8 cellular contexts compared by ENCODE assay signal in genomic region chrX:40647307-40648197, GRCh38. TPM values are rescaled to one million over a fixed set of nuclear protein-coding genes. Genes with fewer than 3 reads are reported as not detected.
DNase-seq lines count a peak whose midpoint lies in the region; ATAC-seq and TF ChIP-seq lines count a peak whose summit lies in the region.

A gene with protein sequence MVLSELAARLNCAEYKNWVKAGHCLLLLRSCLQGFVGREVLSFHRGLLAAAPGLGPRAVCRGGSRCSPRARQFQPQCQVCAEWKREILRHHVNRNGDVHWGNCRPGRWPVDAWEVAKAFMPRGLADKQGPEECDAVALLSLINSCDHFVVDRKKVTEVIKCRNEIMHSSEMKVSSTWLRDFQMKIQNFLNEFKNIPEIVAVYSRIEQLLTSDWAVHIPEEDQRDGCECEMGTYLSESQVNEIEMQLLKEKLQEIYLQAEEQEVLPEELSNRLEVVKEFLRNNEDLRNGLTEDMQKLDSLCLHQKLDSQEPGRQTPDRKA (minus strand): TSS chrX:40647561. CDS start chrX:40647520, 41 bp downstream.

- peak within 1 kb of the TSS; percentile 81 to 86 for H3K4me3 ChIP-seq in SK-N-SH (ENCODE audit: low read depth in 2 of 2, low read length in 1 of 2)
- peak within 1 kb of the TSS; percentile 84 for H3K4me3 ChIP-seq in osteoblast (ENCODE audit: insufficient read depth, low read length)
- peak within 1 kb of the TSS; percentile 68 to 78 for H3K4me3 ChIP-seq in testis

- H3K79me2 ChIP-seq in SK-N-SH (ENCODE audit: insufficient read depth) (peaks cover 43% of the 10 kb centered on the region), osteoblast (ENCODE audit: insufficient read depth, low read length) (peaks cover 34% of the 10 kb centered on the region)

- H3K4me2 ChIP-seq in SK-N-SH (peak within 1 kb of the TSS; percentile 93), osteoblast (ENCODE audit: insufficient read depth, low read length) (peak within 1 kb of the TSS; percentile 91)

- TF ChIP-seq EP300 in SK-N-SH (IDR thresholded peaks at IDR 0.05; ENCODE audit: borderline replicate concordance in 1 of 2, low read depth in 1 of 2, low read length in 1 of 2), result no peak

- H3K9me3 ChIP-seq in SK-N-SH, result no peaks in the 10 kb centered on the region
- no peaks in the 10 kb centered on the region for H3K9me3 ChIP-seq in osteoblast (ENCODE audit: low read depth, low read length)
- H3K9me3 ChIP-seq in testis, result no peaks in the 10 kb centered on the region

- TF ChIP-seq CTCF in GM10266 (IDR thresholded peaks at IDR 0.05; ENCODE audit: control insufficient read depth, insufficient read depth, low read depth, missing control alignments), result no peak
- peak; percentile 38 for TF ChIP-seq CTCF in SK-N-SH (IDR thresholded peaks at IDR 0.05)
- no peak for TF ChIP-seq CTCF in osteoblast (IDR thresholded peaks at IDR 0.05; ENCODE audit: extremely low read depth, low read depth, low read length)
- no peak for TF ChIP-seq CTCF in testis (IDR thresholded peaks at IDR 0.05)

- H3F3A ChIP-seq in SK-N-SH (replicated peaks; ENCODE audit: insufficient read depth), result peaks cover 10% of the 10 kb centered on the region

- intact Hi-C loops in testis (cut with DNase I; ENCODE audit: low total_unique reads), result no loop called here

- peaks cover 11% of the 10 kb centered on the region; the same call in 1 of the 2 replicates for H4K20me1 ChIP-seq in SK-N-SH (ENCODE audit: insufficient read depth)
- peaks cover 8% of the 10 kb centered on the region for H4K20me1 ChIP-seq in osteoblast (ENCODE audit: insufficient read depth, low read length)

- TF ChIP-seq POLR2A in testis (IDR thresholded peaks at IDR 0.05), result no peak

- H3K27me3 ChIP-seq in SK-N-SH (ENCODE audit: insufficient read depth) (no peaks in the 10 kb centered on the region), osteoblast (ENCODE audit: insufficient read depth, low read length) (no peaks in the 10 kb centered on the region), testis (no peaks in the 10 kb centered on the region)

- H3K27ac ChIP-seq in SK-N-SH (ENCODE audit: low read depth in 2 of 2, low read length in 1 of 2) (peak within 1 kb of the TSS; percentile 67 to 71), osteoblast (ENCODE audit: low read depth, low read length) (peak within 1 kb of the TSS; percentile 79), testis (peak within 1 kb of the TSS; percentile 39 to 71)

- ATAC-seq in HG02588 (IDR thresholded peaks at IDR 0.05; ENCODE audit: unreplicated experiment), result peak; percentile 75

- TF ChIP-seq RAD21 in SK-N-SH (IDR thresholded peaks at IDR 0.05; ENCODE audit: low read length), result no peak

- CTCF ChIA-PET in SK-N-SH (lab: Yijun Ruan, JAX), result interaction anchor here (0.6 to 1.7 kb wide), 3 partner anchors 8 to 104 kb away, joined by 3 to 8 read pairs (median 7); no protein-coding TSS in a partner anchor

- H2AFZ ChIP-seq in SK-N-SH (ENCODE audit: low read depth), result peak within 1 kb of the TSS; percentile 98
- peak within 1 kb of the TSS; percentile 76 for H2AFZ ChIP-seq in osteoblast (ENCODE audit: low read length)

- H3K4me1 ChIP-seq in SK-N-SH (ENCODE audit: control insufficient read depth in 1 of 2, insufficient read depth in 2 of 2, low read depth in 1 of 2, low read length in 1 of 2) (peaks cover 10 to 15% of the 10 kb centered on the region in 2 experiments; a peak in 2 of 4 replicates), osteoblast (ENCODE audit: insufficient read depth, low read length) (peaks cover 28% of the 10 kb centered on the region), testis (no peaks in the 10 kb centered on the region)

- POLR2A ChIA-PET in SK-N-SH (lab: Yijun Ruan, JAX), result interaction anchor here (1.1 kb wide), 1 partner anchor 88 kb away, joined by 3 read pairs; the partner anchor contains the start of gene MED14

- H3K36me3 ChIP-seq in SK-N-SH (replicated peaks in 1 of 2; ENCODE audit: control insufficient read depth in 1 of 2, insufficient read depth in 2 of 2, low read length in 1 of 2) (peaks cover 15 to 30% of the 10 kb centered on the region in 2 experiments), osteoblast (ENCODE audit: insufficient read depth, low read length) (no peaks in the 10 kb centered on the region), testis (ENCODE audit: low read depth, missing control alignments) (no peaks in the 10 kb centered on the region)

- H3K9me2 ChIP-seq in SK-N-SH, result no peaks in the 10 kb centered on the region

- 9% methylated on average over 11 of the region's 66 CpGs for WGBS in SK-N-SH (ENCODE audit: low lambda C conversion rate)
- 2 to 4% methylated on average over 11 to 33 of the region's 66 CpGs for whole genome bisulfite sequencing in testis, 2 donors

- H3K9ac ChIP-seq in SK-N-SH, result peak within 1 kb of the TSS; percentile 80

- DNase-seq in GM10266 (ENCODE audit: extremely low spot score), result peak; percentile 89
- peak; percentile 91 for DNase-seq in NCI-H1092 (lab: John Stamatoyannopoulos, UW)
- DNase-seq in SK-N-SH, result peak; percentile 96
- peak; percentile 92 for DNase-seq in activated naive CD4-positive, alpha-beta T cell treated with anti-CD3 and anti-CD28 coated beads, Interleukin-2, amount 50 U/mL, for 16 hours
- DNase-seq in globus pallidus (ENCODE audit: low spot score), result peak; percentile 82
- DNase-seq in osteoblast (ENCODE audit: insufficient read length, low spot score, missing footprints), result peak; percentile 97
- peak; percentile 89 for DNase-seq in testis

TF ChIP-seq in SK-N-SH, 30 proteins besides CTCF, POLR2A, EP300 and RAD21:
- peak; percentile 45; the same call in 1 of the 2 replicates for TF ChIP-seq RCOR1 (IDR thresholded peaks at IDR 0.05; ENCODE audit: low read length)
- TF ChIP-seq, protein P1, sequence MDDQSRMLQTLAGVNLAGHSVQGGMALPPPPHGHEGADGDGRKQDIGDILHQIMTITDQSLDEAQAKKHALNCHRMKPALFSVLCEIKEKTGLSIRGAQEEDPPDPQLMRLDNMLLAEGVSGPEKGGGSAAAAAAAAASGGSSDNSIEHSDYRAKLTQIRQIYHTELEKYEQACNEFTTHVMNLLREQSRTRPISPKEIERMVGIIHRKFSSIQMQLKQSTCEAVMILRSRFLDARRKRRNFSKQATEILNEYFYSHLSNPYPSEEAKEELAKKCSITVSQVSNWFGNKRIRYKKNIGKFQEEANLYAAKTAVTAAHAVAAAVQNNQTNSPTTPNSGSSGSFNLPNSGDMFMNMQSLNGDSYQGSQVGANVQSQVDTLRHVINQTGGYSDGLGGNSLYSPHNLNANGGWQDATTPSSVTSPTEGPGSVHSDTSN (IDR thresholded peaks at IDR 0.05), result 0 out of 2 replicates have a peak, but pooled peaks have one; percentile 29
- no peak for TF ChIP-seq EZH2phosphoT487 (IDR thresholded peaks at IDR 0.05; ENCODE audit: borderline replicate concordance, low read depth)
- TF ChIP-seq POLR2AphosphoS5 (IDR thresholded peaks at IDR 0.05; ENCODE audit: low read depth, low read length), result peak; percentile 79
- peak; percentile 100 for TF ChIP-seq NRF1 (IDR thresholded peaks at IDR 0.05; ENCODE audit: low read depth, low read length)
- TF ChIP-seq MXI1 (IDR thresholded peaks at IDR 0.05; ENCODE audit: low read depth, low read length), result peak; percentile 43
- TF ChIP-seq FOSL2 (IDR thresholded peaks at IDR 0.05; ENCODE audit: borderline replicate concordance, low read depth), result no peak
- no peak for TF ChIP-seq GABPA (IDR thresholded peaks at IDR 0.05; ENCODE audit: low read depth)
- TF ChIP-seq ELF1 (IDR thresholded peaks at IDR 0.05), result peak; percentile 84
- TF ChIP-seq SIN3A (IDR thresholded peaks at IDR 0.05; ENCODE audit: borderline replicate concordance, low read depth, low read length), result 0 out of 2 replicates have a peak, but pooled peaks have one; percentile 54

RNA-seq across cellular contexts. Expression of the gene that starts here (rescaled TPM):
- polyA plus RNA-seq in SK-N-SH (2012; rRNA removed) (8.4 and 10.4 TPM in 2 replicates), testis (ENCODE audit: insufficient read depth, low read depth, low replicate concordance) (4.9 TPM)
- 8.9 and 10.0 TPM in 2 replicates for polyA plus RNA-seq in SK-N-SH (2012; cell fraction: cytosol; rRNA removed)
- 12.6 and 12.9 TPM in 2 replicates for polyA plus RNA-seq in SK-N-SH (2012; cell fraction: nucleus; rRNA removed)
- total RNA-seq in osteoblast (10.1 and 14.7 TPM in 2 replicates), testis (1 to 10 TPM; 6.2 to 9.3 TPM)

Comparison
In these comparisons a context has a peak if more than half of its experiments do, and no peak if none do; other contexts are left out.
1. Peak in every context shown above with its lines: DNase-seq, ATAC-seq, H3K4me3 ChIP-seq and H3K27ac ChIP-seq.